ENCODE assay signal across 8 cellular contexts in the genomic region with DNA sequence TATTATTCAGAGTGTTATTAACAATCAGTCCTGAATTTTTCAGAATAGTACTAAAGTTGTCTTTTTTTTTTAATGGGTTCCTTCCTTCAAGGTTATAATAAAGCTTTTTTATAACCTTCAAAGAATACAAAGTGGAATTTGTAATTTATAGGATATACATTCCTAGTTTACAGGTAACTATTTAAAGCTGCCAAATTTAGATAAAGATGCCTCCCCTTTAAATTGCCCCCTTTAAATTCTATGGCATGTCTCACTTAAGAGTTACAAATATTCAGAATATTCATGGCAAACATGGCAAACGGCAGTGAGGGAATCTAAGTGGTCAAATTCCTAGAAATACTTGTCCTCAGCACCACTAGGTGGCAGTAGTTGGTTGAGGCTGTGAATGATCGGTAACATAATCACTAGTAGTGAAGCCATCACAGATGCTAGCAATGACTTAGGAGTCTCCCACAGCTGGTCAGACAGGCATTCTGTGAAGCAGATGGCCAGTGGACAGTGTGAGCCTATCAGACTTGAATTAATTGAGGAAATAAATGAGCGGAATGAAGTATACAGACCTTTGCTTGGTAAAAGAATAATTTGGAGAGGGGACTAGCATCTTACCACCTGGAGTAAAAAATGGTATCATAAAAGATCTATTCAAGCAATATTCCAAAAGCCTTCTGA.
DNase-seq lines count a peak whose midpoint lies in the region; ATAC-seq and TF ChIP-seq lines count a peak whose summit lies in the region.

No MANE protein-coding gene starts in this region.

- peak; percentile 65 for DNase-seq in AG08396 (ENCODE audit: low spot score)
- DNase-seq in NCI-H2227 (lab: John Stamatoyannopoulos, UW; ENCODE audit: unreplicated experiment) = peak; percentile 79
- DNase-seq in cerebellar cortex (ENCODE audit: low spot score) = peak; percentile 73
- DNase-seq in left kidney (ENCODE audit: low read depth, low spot score) = peak; percentile 91
- DNase-seq in stimulated activated CD4-positive, alpha-beta T cell treated with anti-CD3 and anti-CD28 coated beads, TNF-alpha, amount 100 ng/mL, for 24 hours (ENCODE audit: low read depth in 3 of 3) = peak; percentile 11 to 32 (median 22)

- TF ChIP-seq CTCF in VCaP (conservative IDR thresholded peaks at IDR 0.05) = peak; percentile 94

- ATAC-seq in GM18520 (IDR thresholded peaks at IDR 0.05; ENCODE audit: unreplicated experiment) (peak; percentile 61), HG03175 (IDR thresholded peaks at IDR 0.05; ENCODE audit: unreplicated experiment) (peak; percentile 68)

- H3K27ac ChIP-seq in VCaP = no peak overlapping the region

Comparison
In these comparisons a context has a peak if more than half of its experiments do, and no peak if none do; other contexts are left out.
1. DNase-seq: peak in every context shown above with its lines; median percentile 91 in left kidney; 79 in NCI-H2227; 73 in cerebellar cortex; 65 in AG08396; 22 in stimulated activated CD4-positive, alpha-beta T cell treated with anti-CD3 and anti-CD28 coated beads, TNF-alpha, amount 100 ng/mL, for 24 hours.